In the genomic region with DNA sequence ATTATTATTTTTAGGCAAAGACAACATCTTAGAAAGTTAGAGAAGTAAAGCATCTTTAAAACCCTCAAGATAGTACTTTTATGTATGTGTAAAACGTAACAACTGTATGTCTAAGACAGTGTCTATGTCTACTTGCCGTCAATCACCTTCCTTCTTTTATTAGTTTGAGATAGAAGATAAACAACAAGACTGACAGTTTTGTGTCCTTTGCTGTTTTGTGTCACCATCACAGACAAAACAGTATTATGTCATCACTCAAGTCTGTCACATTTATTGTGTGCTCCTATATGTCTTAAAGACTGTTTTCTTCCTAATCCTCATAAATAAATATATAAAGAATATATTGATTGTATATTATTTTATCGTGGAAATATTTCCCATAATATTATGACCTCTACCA, we compare ENCODE assay signal across 27 cellular contexts.
"Had no signal": no experiment of that assay in that cellular context is flagged by ENCODE, and none has a peak within 500 bp of the region (broad histone marks: within the 10 kb centered on the region; RNA-seq: fewer than 3 reads in every experiment).

No MANE protein-coding gene starts in this region.

- H3K4me1 ChIP-seq: stomach, suprapubic skin, testis, thyroid gland, tibial artery, tibial nerve, transverse colon, upper lobe of left lung, upper lobe of right lung, uterus, vagina had no signal

- H3K36me3 ChIP-seq: stomach, suprapubic skin, thoracic aorta, thyroid gland, tibial artery, tibial nerve, transverse colon, upper lobe of left lung, upper lobe of right lung, vagina had no signal

- H3K27me3 ChIP-seq: stomach, suprapubic skin, testis, thyroid gland, tibial artery, tibial nerve, transverse colon, upper lobe of left lung, upper lobe of right lung, uterus, vagina had no signal

- DNase-seq: stimulated activated CD4-positive, alpha-beta T cell treated with anti-CD3 and anti-CD28 coated beads, Interleukin-2, amount 100 ng/mL, for 48 hours; stimulated activated CD4-positive, alpha-beta T cell treated with anti-CD3 and anti-CD28 coated beads, Interleukin-4, amount 100 ng/mL, for 1 hour; stimulated activated CD4-positive, alpha-beta T cell treated with anti-CD3 and anti-CD28 coated beads, Interleukin-4, amount 100 ng/mL, for 24 hours; stimulated activated CD4-positive, alpha-beta T cell treated with anti-CD3 and anti-CD28 coated beads, Interleukin-4, amount 100 ng/mL, for 4 hours; stimulated activated CD8-positive, alpha-beta memory T cell treated with anti-CD3 and anti-CD28 coated beads, Interleukin-4, amount 100 ng/mL, for 48 hours; stimulated activated naive B cell treated with anti-CD40 and anti-IgM and Interleukin-4, amounts not matched to agents 10 μg/mL and 1 μg/mL and 100 μg/mL, for 72 hours; stimulated activated naive CD4-positive, alpha-beta T cell; stimulated activated naive CD4-positive, alpha-beta T cell treated with Interleukin-2 at 50 U/mL for 16 hours; stimulated activated naive CD8-positive, alpha-beta T cell treated with anti-CD3 and anti-CD28 coated beads, Interleukin-15, amount 100 ng/mL, for 72 hours; stimulated activated naive CD8-positive, alpha-beta T cell treated with anti-CD3 and anti-CD28 coated beads, Interleukin-15, Interleukin-2, amounts not matched to agents 100 U/mL and 50 U/mL, for 24 hours; stomach; substantia nigra; testis; thyroid gland; tibial artery; transverse colon; trophoblast cell; upper lobe of left lung; upper lobe of right lung; uterus had no signal

- H3K4me3 ChIP-seq: stomach, suprapubic skin, testis, thoracic aorta, thyroid gland, tibial artery, tibial nerve, transverse colon, upper lobe of left lung, upper lobe of right lung, uterus, vagina had no signal

- H3K9me3 ChIP-seq: stomach, suprapubic skin, testis, thoracic aorta, thyroid gland, tibial artery, tibial nerve, transverse colon, upper lobe of left lung, upper lobe of right lung, uterus, vagina had no signal

- ATAC-seq: stimulated activated effector memory CD8-positive, alpha-beta T cell treated with anti-CD3 and anti-CD28 coated beads, Interleukin-12 subunit alpha, Interleukin-12 subunit beta, amount 100 ng/mL, for 72 hours; stimulated activated memory B cell treated with anti-CD40 and anti-IgM and Interleukin-4, amounts not matched to agents 10 μg/mL and 1 μg/mL and 100 μg/mL, for 72 hours; stimulated activated naive B cell treated with anti-CD40 and anti-IgM and Interleukin-4, amounts not matched to agents 10 μg/mL and 1 μg/mL and 100 μg/mL, for 72 hours; stimulated activated naive CD8-positive, alpha-beta T cell treated with anti-CD3 and anti-CD28 coated beads, Interleukin-15, amount 100 ng/mL, for 72 hours; stimulated activated naive CD8-positive, alpha-beta T cell treated with anti-CD3 and anti-CD28 coated beads, Interleukin-15, Interleukin-2, amounts not matched to agents 100 U/mL and 50 U/mL, for 24 hours; upper lobe of right lung had no signal

- FAIRE-seq: urothelium cell line had no signal

- H3K27ac ChIP-seq: stomach, suprapubic skin, testis, thoracic aorta, thyroid gland, tibial artery, tibial nerve, transverse colon, upper lobe of left lung, upper lobe of right lung, uterus, vagina had no signal
